Comparison of ENCODE assay signal across 8 cellular contexts in the genomic region with DNA sequence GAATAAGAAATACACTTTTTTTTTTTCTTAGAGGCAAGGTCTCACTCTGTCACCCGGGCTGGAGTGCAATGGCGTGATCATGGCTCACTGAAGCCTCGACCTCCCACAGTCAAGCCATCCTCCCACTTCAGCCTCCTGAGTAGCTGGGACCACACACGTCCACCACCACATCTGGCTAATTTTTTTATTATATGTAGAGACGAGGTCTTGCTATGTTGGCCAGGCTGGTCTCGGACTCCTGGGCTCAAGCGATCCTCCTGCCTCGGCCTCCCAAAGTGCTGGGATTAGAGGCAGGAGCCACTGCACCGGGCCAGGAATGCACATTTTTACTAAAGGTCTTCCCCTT. TPM values are rescaled to one million over a fixed set of nuclear protein-coding genes. Genes with fewer than 3 reads are reported as not detected.
DNase-seq lines count a peak whose midpoint lies in the region; ATAC-seq and TF ChIP-seq lines count a peak whose summit lies in the region.
"Had no signal": no experiment of that assay in that cellular context is flagged by ENCODE, and none has a peak within 500 bp of the region (broad histone marks: within the 10 kb centered on the region; RNA-seq: fewer than 3 reads in every experiment).

No MANE protein-coding gene starts in this region.

- no peaks in the 10 kb centered on the region for H3K9me3 ChIP-seq in iPS-20b (ENCODE audit: insufficient read depth, low read depth, low read length)

- peaks cover 61% of the 10 kb centered on the region for H3K36me3 Mint-ChIP-seq in HFFc6 (ENCODE audit: low read depth)
- peaks cover 31 to 71% of the 10 kb centered on the region in 2 donors for H3K36me3 Mint-ChIP-seq in activated T-cell treated with anti-CD3 and anti-CD28 coated beads, Interleukin-2, amount 50 U/mL, for 72 hours (ENCODE audit: insufficient read depth in 2 of 2)
- H3K36me3 Mint-ChIP-seq in stimulated activated memory B cell treated with anti-CD40 and anti-IgM and Interleukin-4, amounts not matched to agents 10 μg/mL and 1 μg/mL and 100 μg/mL, for 72 hours: peaks cover 65% of the 10 kb centered on the region

- peaks cover 60% of the 10 kb centered on the region for H3K36me3 ChIP-seq in iPS-20b (ENCODE audit: insufficient read depth, low read depth, low read length)

- ATAC-seq in activated T-cell treated with anti-CD3 and anti-CD28 coated beads, Interleukin-2, amount 50 U/mL, for 72 hours (replicated peaks in 1 of 2): no peak
- no peak for ATAC-seq in stimulated activated memory B cell treated with anti-CD40 and anti-IgM and Interleukin-4, amounts not matched to agents 10 μg/mL and 1 μg/mL and 100 μg/mL, for 72 hours

- H3K27ac ChIP-seq in iPS-20b (ENCODE audit: low read length) (no peak overlapping the region), substantia nigra (ENCODE audit: low read depth, low read length, poor library complexity, severe bottlenecking) (no peak overlapping the region)

- H3K4me3 Mint-ChIP-seq in HFFc6: peak overlapping the region; percentile 93
- H3K4me3 Mint-ChIP-seq in activated T-cell treated with anti-CD3 and anti-CD28 coated beads, Interleukin-2, amount 50 U/mL, for 72 hours: peak overlapping the region; percentile 98
- H3K4me3 Mint-ChIP-seq in stimulated activated memory B cell treated with anti-CD40 and anti-IgM and Interleukin-4, amounts not matched to agents 10 μg/mL and 1 μg/mL and 100 μg/mL, for 72 hours: peak overlapping the region; percentile 99

- peaks cover 3% of the 10 kb centered on the region; the same call in 1 of the 2 replicates for H3K27me3 Mint-ChIP-seq in HFFc6 (ENCODE audit: insufficient read depth)
- no peaks in the 10 kb centered on the region for H3K27me3 Mint-ChIP-seq in activated T-cell treated with anti-CD3 and anti-CD28 coated beads, Interleukin-2, amount 50 U/mL, for 72 hours (ENCODE audit: low read depth)
- H3K27me3 Mint-ChIP-seq in stimulated activated memory B cell treated with anti-CD40 and anti-IgM and Interleukin-4, amounts not matched to agents 10 μg/mL and 1 μg/mL and 100 μg/mL, for 72 hours: no peaks in the 10 kb centered on the region

- peaks cover 12% of the 10 kb centered on the region for H3K4me1 ChIP-seq in iPS-20b (ENCODE audit: insufficient read depth, low read length)

- H3K27me3 ChIP-seq in iPS-20b (ENCODE audit: insufficient read depth, low read length): no peaks in the 10 kb centered on the region

- H3K9ac ChIP-seq in iPS-20b (ENCODE audit: low read depth, low read length): no peak overlapping the region

- peaks cover 67% of the 10 kb centered on the region for H3K4me1 Mint-ChIP-seq in HFFc6 (ENCODE audit: low read depth)
- peaks cover 72% of the 10 kb centered on the region for H3K4me1 Mint-ChIP-seq in activated T-cell treated with anti-CD3 and anti-CD28 coated beads, Interleukin-2, amount 50 U/mL, for 72 hours (ENCODE audit: low read depth)
- H3K4me1 Mint-ChIP-seq in stimulated activated memory B cell treated with anti-CD40 and anti-IgM and Interleukin-4, amounts not matched to agents 10 μg/mL and 1 μg/mL and 100 μg/mL, for 72 hours: peaks cover 70% of the 10 kb centered on the region

- no peaks in the 10 kb centered on the region for H3K9me3 Mint-ChIP-seq in HFFc6
- peaks cover 0 to 2% of the 10 kb centered on the region in 2 donors for H3K9me3 Mint-ChIP-seq in activated T-cell treated with anti-CD3 and anti-CD28 coated beads, Interleukin-2, amount 50 U/mL, for 72 hours
- H3K9me3 Mint-ChIP-seq in stimulated activated memory B cell treated with anti-CD40 and anti-IgM and Interleukin-4, amounts not matched to agents 10 μg/mL and 1 μg/mL and 100 μg/mL, for 72 hours: no peaks in the 10 kb centered on the region

- H3K27ac Mint-ChIP-seq in HFFc6: peak overlapping the region; percentile 49
- peak overlapping the region; percentile 99 for H3K27ac Mint-ChIP-seq in activated T-cell treated with anti-CD3 and anti-CD28 coated beads, Interleukin-2, amount 50 U/mL, for 72 hours
- H3K27ac Mint-ChIP-seq in stimulated activated memory B cell treated with anti-CD40 and anti-IgM and Interleukin-4, amounts not matched to agents 10 μg/mL and 1 μg/mL and 100 μg/mL, for 72 hours: peak overlapping the region; percentile 98

- peak overlapping the region; percentile 81 for H3K4me3 ChIP-seq in iPS-20b (ENCODE audit: low read length)

- no peak for TF ChIP-seq CTCF in HFFc6 (IDR thresholded peaks at IDR 0.05)

- DNase-seq in HFFc6: no peak
- no peak for DNase-seq in activated T-cell treated with anti-CD3 and anti-CD28 coated beads, Interleukin-2, amount 50 U/mL, for 72 hours
- DNase-seq in substantia nigra (lab: John Stamatoyannopoulos, UW): no peak
- no peak for DNase-seq in NCI-H2196 treated with DMSO at 0.1 percent for 48 hours (lab: John Stamatoyannopoulos, UW; ENCODE audit: unreplicated experiment)
- DNase-seq in SHP77 (lab: John Stamatoyannopoulos, UW): no peak
- DNase-seq: occipital lobe had no signal

RNA-seq across cellular contexts. Expression of gene TGOLN2, which starts 2.4 kb away (rescaled TPM):
- 100 to 1,000 TPM; 143 to 161 (median 150) TPM for total RNA-seq in HFFc6 (2021; fragmentation: NEBNext Ultra II Directional; extraction: Animal tissue kit (Norgen Biotek cat#: 25700))
- 100 to 1,000 TPM; 102 to 106 TPM for total RNA-seq in activated T-cell treated with anti-CD3 and anti-CD28 coated beads, Interleukin-2, amount 50 U/mL, for 72 hours

RNA-seq across cellular contexts. Expression of gene RETSAT, which starts 28.9 kb away (rescaled TPM):
- 10 to 100 TPM; 36.3 to 50.4 (median 39.0) TPM for total RNA-seq in HFFc6 (2021; fragmentation: NEBNext Ultra II Directional; extraction: Animal tissue kit (Norgen Biotek cat#: 25700))
- 10 to 100 TPM; 26.8 to 31.8 TPM for total RNA-seq in activated T-cell treated with anti-CD3 and anti-CD28 coated beads, Interleukin-2, amount 50 U/mL, for 72 hours

RNA-seq across cellular contexts. Expression of gene ELMOD3, which starts 29.1 kb away (rescaled TPM):
- total RNA-seq in HFFc6 (2021; fragmentation: NEBNext Ultra II Directional; extraction: Animal tissue kit (Norgen Biotek cat#: 25700)): 10 to 100 TPM in 2 of 6 experiments, 1 to 10 TPM in 4; 7.0 to 10.9 (median 9.3) TPM
- total RNA-seq in activated T-cell treated with anti-CD3 and anti-CD28 coated beads, Interleukin-2, amount 50 U/mL, for 72 hours: 10 to 100 TPM; 19.3 to 23.7 TPM

Comparison
In these comparisons a context has a peak if more than half of its experiments do, and no peak if none do; other contexts are left out.
1. H3K27ac Mint-ChIP-seq: peak in every context shown above with its lines; median percentile 99 in activated T-cell treated with anti-CD3 and anti-CD28 coated beads, Interleukin-2, amount 50 U/mL, for 72 hours; 98 in stimulated activated memory B cell treated with anti-CD40 and anti-IgM and Interleukin-4, amounts not matched to agents 10 μg/mL and 1 μg/mL and 100 μg/mL, for 72 hours; 49 in HFFc6.